18 cellular contexts compared by ENCODE assay signal in the genomic region with DNA sequence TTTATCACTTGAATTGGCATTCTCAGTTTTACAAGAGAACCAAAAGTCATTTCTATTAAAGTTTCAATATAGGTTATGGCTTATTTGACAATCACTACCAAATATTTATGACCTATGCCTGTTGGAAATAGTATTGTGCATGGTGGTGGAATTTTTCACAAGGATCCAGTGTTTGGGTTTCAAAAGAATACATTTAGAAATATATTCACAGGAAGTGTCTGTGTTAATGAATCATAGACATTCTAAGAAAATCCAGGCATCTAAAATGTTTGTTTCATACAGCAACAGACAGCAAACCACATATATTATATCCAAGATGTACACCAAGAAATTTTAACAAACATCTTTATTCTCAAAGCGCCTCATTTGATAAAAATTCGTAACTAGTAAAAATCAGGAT.
DNase-seq lines count a peak whose midpoint lies in the region; ATAC-seq and TF ChIP-seq lines count a peak whose summit lies in the region.
"Had no signal": no experiment of that assay in that cellular context is flagged by ENCODE, and none has a peak within 500 bp of the region (broad histone marks: within the 10 kb centered on the region; RNA-seq: fewer than 3 reads in every experiment).

No MANE protein-coding gene starts in this region.

- H3K36me3 Mint-ChIP-seq in activated CD8-positive, alpha-beta memory T cell treated with anti-CD3 and anti-CD28 coated beads, Interleukin-2, amount 10 ng/mL, durations not matched to agents 7 days and 5 days = no peaks in the 10 kb centered on the region
- H3K36me3 Mint-ChIP-seq in chondrocyte (ENCODE audit: low read depth) = no peaks in the 10 kb centered on the region
- no peaks in the 10 kb centered on the region for H3K36me3 Mint-ChIP-seq in neural progenitor cell
- H3K36me3 Mint-ChIP-seq in immature natural killer cell = no peaks in the 10 kb centered on the region

- no peak for DNase-seq in activated CD8-positive, alpha-beta memory T cell treated with anti-CD3 and anti-CD28 coated beads, Interleukin-2, amount 10 ng/mL, durations not matched to agents 7 days and 5 days
- DNase-seq in activated CD8-positive, alpha-beta memory T cell treated with anti-CD3 and anti-CD28 coated beads for 24 hours = no peak
- DNase-seq in chondrocyte (ENCODE audit: low spot score) (no peak), neural progenitor cell (ENCODE audit: low spot score) (no peak), gastrocnemius medialis (no peak), immature natural killer cell (no peak), stomach (no peak)
- DNase-seq: 8988T, DMS 273 treated with DMSO at 0.1 percent for 48 hours, NCI-H1105, NCI-H1694, NCI-H510A treated with DMSO at 0.1 percent for 48 hours, PC-9 had no signal

- H3K27ac Mint-ChIP-seq in activated CD8-positive, alpha-beta memory T cell treated with anti-CD3 and anti-CD28 coated beads, Interleukin-2, amount 10 ng/mL, durations not matched to agents 7 days and 5 days = peak overlapping the region; percentile 60
- H3K27ac Mint-ChIP-seq in chondrocyte (ENCODE audit: unreplicated experiment) (peak overlapping the region; percentile 61), neural progenitor cell (no peak overlapping the region), immature natural killer cell (no peak overlapping the region)

- H3K4me2 ChIP-seq in neural progenitor cell = peak overlapping the region; percentile 43
- H3K4me2 ChIP-seq: BLaER1, KMS-11, PC-9 had no signal

- WGBS in stomach, 5 donors = 94 to 99% (median 96%) methylated on average over 2 of the region's 2 CpGs

- POLR2A ChIA-PET in HEK293 (lab: Yijun Ruan, JAX) = no interaction called here

- H3K27ac ChIP-seq in HEK293 (ENCODE audit: extremely low read depth, low read depth, low read length) (no peak overlapping the region), neural progenitor cell (peak overlapping the region; percentile 49), gastrocnemius medialis (no peak overlapping the region), stomach (no peak overlapping the region)
- H3K27ac ChIP-seq: BLaER1, KMS-11, PC-9, SJSA1 had no signal

- no peak overlapping the region for H3K9ac ChIP-seq in neural progenitor cell
- H3K9ac ChIP-seq: BLaER1, KMS-11 had no signal

- no peak overlapping the region for H2AFZ ChIP-seq in neural progenitor cell (replicated peaks)
- H2AFZ ChIP-seq: PC-9 had no signal

- CTCF ChIA-PET in activated CD8-positive, alpha-beta memory T cell treated with anti-CD3 and anti-CD28 coated beads, Interleukin-2, amount 10 ng/mL, durations not matched to agents 7 days and 5 days (lab: Charles Lee) = no interaction called here
- CTCF ChIA-PET in HEK293 (lab: Yijun Ruan, JAX) = no interaction called here

- H3K4me1 ChIP-seq in HEK293 (ENCODE audit: control insufficient read depth, insufficient read depth, low read length) = peaks cover 18% of the 10 kb centered on the region
- H3K4me1 ChIP-seq in neural progenitor cell = peaks cover 70% of the 10 kb centered on the region
- peaks cover 78 to 83% of the 10 kb centered on the region in 2 donors for H3K4me1 ChIP-seq in gastrocnemius medialis
- H3K4me1 ChIP-seq in stomach = peaks cover 13 to 78% (median 49%) of the 10 kb centered on the region in 4 donors

- H3K36me3 ChIP-seq in HEK293 (ENCODE audit: control insufficient read depth in 2 of 2, insufficient read depth in 1 of 2, low read length in 2 of 2) = no peaks in the 10 kb centered on the region
- no peaks in the 10 kb centered on the region for H3K36me3 ChIP-seq in neural progenitor cell
- H3K36me3 ChIP-seq in gastrocnemius medialis = no peaks in the 10 kb centered on the region
- H3K36me3 ChIP-seq in stomach = no peaks in the 10 kb centered on the region
- H3K36me3 ChIP-seq: BLaER1, SJSA1 had no signal

- no peak overlapping the region for H3K4me3 Mint-ChIP-seq in activated CD8-positive, alpha-beta memory T cell treated with anti-CD3 and anti-CD28 coated beads, Interleukin-2, amount 10 ng/mL, durations not matched to agents 7 days and 5 days
- H3K4me3 Mint-ChIP-seq in chondrocyte (ENCODE audit: unreplicated experiment) (no peak overlapping the region), neural progenitor cell (no peak overlapping the region), immature natural killer cell (peak overlapping the region in 1 of 5 donors; percentile 34)

- peaks cover 100% of the 10 kb centered on the region for H3K79me2 ChIP-seq in neural progenitor cell (ENCODE audit: low read depth)

- TF ChIP-seq POLR2A in gastrocnemius medialis (IDR thresholded peaks at IDR 0.05) = no peak
- no peak for TF ChIP-seq POLR2A in stomach (IDR thresholded peaks at IDR 0.05)

- H3F3A ChIP-seq in neural progenitor cell (ENCODE audit: low read depth) = peaks cover 40% of the 10 kb centered on the region

- in situ Hi-C loops in gastrocnemius medialis (cut with MboI; ENCODE audit: low sequenced_read_pairs in 4 of 4) = no loop called here

- no peak overlapping the region for H3K4me3 ChIP-seq in HEK293 (ENCODE audit: low read depth, low read length)
- H3K4me3 ChIP-seq in neural progenitor cell = no peak overlapping the region
- no peak overlapping the region for H3K4me3 ChIP-seq in gastrocnemius medialis
- no peak overlapping the region for H3K4me3 ChIP-seq in stomach
- H3K4me3 ChIP-seq: BLaER1, PC-9, SJSA1 had no signal

- ATAC-seq in activated CD8-positive, alpha-beta memory T cell treated with anti-CD3 and anti-CD28 coated beads, Interleukin-2, amount 10 ng/mL, durations not matched to agents 7 days and 5 days = no peak
- no peak for ATAC-seq in gastrocnemius medialis
- ATAC-seq: HCT116 had no signal

- no peaks in the 10 kb centered on the region for H3K27me3 Mint-ChIP-seq in activated CD8-positive, alpha-beta memory T cell treated with anti-CD3 and anti-CD28 coated beads, Interleukin-2, amount 10 ng/mL, durations not matched to agents 7 days and 5 days
- H3K27me3 Mint-ChIP-seq in chondrocyte (ENCODE audit: low read depth) (no peaks in the 10 kb centered on the region), neural progenitor cell (ENCODE audit: insufficient read depth, low read depth) (no peaks in the 10 kb centered on the region), immature natural killer cell (ENCODE audit: low read depth in 3 of 3) (no peaks in the 10 kb centered on the region)

- no peak for TF ChIP-seq CTCF in HEK293 (tag by site-specific recombination; IDR thresholded peaks at IDR 0.05)
- no peak for TF ChIP-seq CTCF in chondrocyte (IDR thresholded peaks at IDR 0.05)
- TF ChIP-seq CTCF in neural progenitor cell (IDR thresholded peaks at IDR 0.05) = no peak
- no peak for TF ChIP-seq CTCF in gastrocnemius medialis (IDR thresholded peaks at IDR 0.05 in 4 of 5, conservative IDR thresholded peaks at IDR 0.05 in 1 of 5)
- TF ChIP-seq CTCF in stomach (IDR thresholded peaks at IDR 0.05) = no peak

- intact Hi-C loops in gastrocnemius medialis (cut with DNase I; ENCODE audit: low total_unique reads) (no loop called here), stomach (cut with DNase I; ENCODE audit: low total_unique reads) (no loop called here)

- no peak for TF ChIP-seq EP300 in stomach (IDR thresholded peaks at IDR 0.05)

- H4K20me1 ChIP-seq in neural progenitor cell (ENCODE audit: low read depth) = peaks cover 100% of the 10 kb centered on the region

- no peaks in the 10 kb centered on the region for H3K9me3 Mint-ChIP-seq in activated CD8-positive, alpha-beta memory T cell treated with anti-CD3 and anti-CD28 coated beads, Interleukin-2, amount 10 ng/mL, durations not matched to agents 7 days and 5 days (ENCODE audit: low read depth)
- H3K9me3 Mint-ChIP-seq in chondrocyte (ENCODE audit: low read depth) (no peaks in the 10 kb centered on the region), neural progenitor cell (no peaks in the 10 kb centered on the region), immature natural killer cell (no peaks in the 10 kb centered on the region)

- H3K9me3 ChIP-seq in HEK293 (ENCODE audit: control insufficient read depth, insufficient read depth, low read depth, low read length) (no peaks in the 10 kb centered on the region), neural progenitor cell (ENCODE audit: low read depth) (no peaks in the 10 kb centered on the region), gastrocnemius medialis (no peaks in the 10 kb centered on the region), stomach (no peaks in the 10 kb centered on the region)
- H3K9me3 ChIP-seq: BLaER1, SJSA1 had no signal

- H3K27me3 ChIP-seq in neural progenitor cell = no peaks in the 10 kb centered on the region
- no peaks in the 10 kb centered on the region for H3K27me3 ChIP-seq in gastrocnemius medialis
- H3K27me3 ChIP-seq in stomach = no peaks in the 10 kb centered on the region
- H3K27me3 ChIP-seq: BLaER1, SJSA1 had no signal

- H3K4me1 Mint-ChIP-seq in activated CD8-positive, alpha-beta memory T cell treated with anti-CD3 and anti-CD28 coated beads, Interleukin-2, amount 10 ng/mL, durations not matched to agents 7 days and 5 days = peaks cover 70% of the 10 kb centered on the region
- peaks cover 85% of the 10 kb centered on the region for H3K4me1 Mint-ChIP-seq in chondrocyte (ENCODE audit: low read depth)
- H3K4me1 Mint-ChIP-seq in neural progenitor cell = peaks cover 56% of the 10 kb centered on the region
- H3K4me1 Mint-ChIP-seq in immature natural killer cell = peaks cover 77 to 92% of the 10 kb centered on the region in 2 donors

TF ChIP-seq in HEK293, 187 proteins besides CTCF, POLR2A, EP300 and RAD21:
- TF ChIP-seq, protein P1, sequence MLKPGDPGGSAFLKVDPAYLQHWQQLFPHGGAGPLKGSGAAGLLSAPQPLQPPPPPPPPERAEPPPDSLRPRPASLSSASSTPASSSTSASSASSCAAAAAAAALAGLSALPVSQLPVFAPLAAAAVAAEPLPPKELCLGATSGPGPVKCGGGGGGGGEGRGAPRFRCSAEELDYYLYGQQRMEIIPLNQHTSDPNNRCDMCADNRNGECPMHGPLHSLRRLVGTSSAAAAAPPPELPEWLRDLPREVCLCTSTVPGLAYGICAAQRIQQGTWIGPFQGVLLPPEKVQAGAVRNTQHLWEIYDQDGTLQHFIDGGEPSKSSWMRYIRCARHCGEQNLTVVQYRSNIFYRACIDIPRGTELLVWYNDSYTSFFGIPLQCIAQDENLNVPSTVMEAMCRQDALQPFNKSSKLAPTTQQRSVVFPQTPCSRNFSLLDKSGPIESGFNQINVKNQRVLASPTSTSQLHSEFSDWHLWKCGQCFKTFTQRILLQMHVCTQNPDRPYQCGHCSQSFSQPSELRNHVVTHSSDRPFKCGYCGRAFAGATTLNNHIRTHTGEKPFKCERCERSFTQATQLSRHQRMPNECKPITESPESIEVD (tag by site-specific recombination; IDR thresholded peaks at IDR 0.05) = peak; percentile 25; the same call in 1 of the 2 replicates
- no peak for TF ChIP-seq KLF7 (tag by site-specific recombination; IDR thresholded peaks at IDR 0.05; ENCODE audit: borderline replicate concordance)
TF ChIP-seq in HEK293: peak in this region for 1.

Comparison
In these comparisons a context has a peak if more than half of its experiments do, and no peak if none do; other contexts are left out.
1. H3K27ac Mint-ChIP-seq: peak in activated CD8-positive, alpha-beta memory T cell treated with anti-CD3 and anti-CD28 coated beads, Interleukin-2, amount 10 ng/mL, durations not matched to agents 7 days and 5 days (single experiment) and chondrocyte (single experiment); none in neural progenitor cell (single experiment) and immature natural killer cell (0 of 6).